ENCODE assay signal across 7 cellular contexts in the genomic region with DNA sequence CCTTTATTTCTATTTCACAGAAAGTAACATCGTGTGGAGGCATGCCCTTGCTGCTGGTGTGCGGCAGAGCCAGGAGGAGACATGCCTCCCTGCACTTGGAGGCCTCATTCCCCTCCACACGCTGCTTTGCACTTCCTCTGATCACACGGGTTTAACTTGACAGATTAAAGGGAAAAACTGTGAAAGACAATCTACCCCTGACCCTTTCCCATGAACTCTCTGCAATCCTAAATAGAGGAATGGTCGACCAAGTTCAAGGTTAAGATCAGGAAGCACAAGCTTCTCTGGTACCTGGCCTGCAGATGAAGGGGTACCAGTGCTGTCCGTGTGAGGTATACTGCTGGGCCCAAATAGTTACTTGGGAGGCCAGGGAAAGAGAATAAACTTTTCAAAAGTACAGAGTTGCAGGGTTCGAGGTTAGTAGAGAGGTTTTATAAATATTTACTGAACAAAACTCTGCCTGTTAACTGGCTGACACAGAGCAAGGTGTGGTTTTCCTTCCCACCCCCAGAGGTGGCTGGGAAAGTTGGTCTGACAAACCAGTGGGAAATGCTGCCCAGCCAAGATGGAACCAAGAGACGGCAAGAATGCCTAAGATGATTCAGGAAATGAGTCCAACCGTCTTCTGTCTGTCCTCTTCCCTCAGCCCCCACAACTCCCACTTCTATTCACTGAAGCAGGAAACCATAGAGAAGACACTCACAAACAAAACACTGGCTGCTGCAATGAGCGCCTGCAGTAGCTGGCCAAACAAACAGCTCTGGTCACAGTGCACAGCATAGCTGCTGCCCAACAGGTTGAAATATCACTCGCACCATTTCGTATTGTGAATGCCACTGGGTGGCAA.
DNase-seq lines count a peak whose midpoint lies in the region; ATAC-seq, FAIRE-seq and TF ChIP-seq lines count a peak whose summit lies in the region.

No MANE protein-coding gene starts in this region.

- dilution Hi-C loops in endothelial cell of umbilical vein (cut with MboI; ENCODE audit: extremely low pct_ligation_motif_present, low sequenced_read_pairs) = no loop called here

- FAIRE-seq in endothelial cell of umbilical vein (lab: Jason Lieb, UNC) = peak; percentile 82

- H3K4me1 ChIP-seq in endothelial cell of umbilical vein (ENCODE audit: control insufficient read depth, extremely low read depth, insufficient read depth, low read length) (peaks cover 29% of the 10 kb centered on the region), spleen (peaks cover 13 to 38% (median 23%) of the 10 kb centered on the region in 6 donors), HAP-1 (peaks cover 13% of the 10 kb centered on the region)

- H3K27ac Mint-ChIP-seq in stimulated activated memory B cell treated with anti-CD40 and anti-IgM and Interleukin-4, amounts not matched to agents 10 μg/mL and 1 μg/mL and 100 μg/mL, for 72 hours = no peak overlapping the region

- H3K4me2 ChIP-seq in endothelial cell of umbilical vein (ENCODE audit: insufficient read depth, low read length) = peak overlapping the region; percentile 37

- peaks cover 18% of the 10 kb centered on the region for H3K4me1 Mint-ChIP-seq in stimulated activated memory B cell treated with anti-CD40 and anti-IgM and Interleukin-4, amounts not matched to agents 10 μg/mL and 1 μg/mL and 100 μg/mL, for 72 hours

- no peaks in the 10 kb centered on the region for H3K9me1 ChIP-seq in endothelial cell of umbilical vein (replicated peaks; ENCODE audit: control insufficient read depth, extremely low read depth, insufficient read depth, low read length)

- CTCF ChIA-PET in endothelial cell of umbilical vein (lab: Charles Lee) = interaction anchor here (1.1 to 4.3 kb wide), 10 partner anchors 10 to 85 kb away, joined by 3 to 51 read pairs (median 9); no protein-coding TSS in a partner anchor

- H3K27me3 ChIP-seq in endothelial cell of umbilical vein (ENCODE audit: control insufficient read depth in 2 of 2, insufficient read depth in 2 of 2, low read length in 2 of 2) (no peaks in the 10 kb centered on the region), spleen (replicated peaks in 1 of 7) (no peaks in the 10 kb centered on the region), HAP-1 (ENCODE audit: low read depth) (no peaks in the 10 kb centered on the region)

- H4K20me1 ChIP-seq in endothelial cell of umbilical vein (replicated peaks; ENCODE audit: control insufficient read depth, extremely low read depth, insufficient read depth, low read length) = no peaks in the 10 kb centered on the region

- H3K9ac ChIP-seq in endothelial cell of umbilical vein (replicated peaks; ENCODE audit: extremely low read depth, insufficient read depth, low read length) = peak overlapping the region; percentile 50

- intact Hi-C loops in endothelial cell of umbilical vein (cut with micrococcal nuclease) = loop anchor here (1.0 kb wide), 2 partner anchors 8 to 18 kb away; no protein-coding TSS in a partner anchor
- intact Hi-C loops in spleen (cut with DNase I; ENCODE audit: low total_unique reads) = no loop called here

- no peak overlapping the region for H3K4me3 Mint-ChIP-seq in stimulated activated memory B cell treated with anti-CD40 and anti-IgM and Interleukin-4, amounts not matched to agents 10 μg/mL and 1 μg/mL and 100 μg/mL, for 72 hours

- H3K9me3 Mint-ChIP-seq in stimulated activated memory B cell treated with anti-CD40 and anti-IgM and Interleukin-4, amounts not matched to agents 10 μg/mL and 1 μg/mL and 100 μg/mL, for 72 hours = no peaks in the 10 kb centered on the region

- TF ChIP-seq CTCF in endothelial cell of umbilical vein (IDR thresholded peaks at IDR 0.05; ENCODE audit: extremely low read depth in 1 of 2, insufficient read depth in 1 of 2, low read depth in 1 of 2, low read length in 2 of 2) = no peak
- no peak for TF ChIP-seq CTCF in spleen (IDR thresholded peaks at IDR 0.05 in 8 of 11, conservative IDR thresholded peaks at IDR 0.05 in 3 of 11)

- in situ Hi-C loops in KBM-7 (cut with MboI; ENCODE audit: low pct_unique_long_range_greater_than_20kb, low sequenced_read_pairs) (no loop called here), HAP-1 (cut with MboI; ENCODE audit: low sequenced_read_pairs) (no loop called here)

- TSS peak; percentile 3 for BruUV-seq in endothelial cell of umbilical vein (replicated peaks; lab: Mats Ljungman, UMichigan)

- POLR2A ChIA-PET in endothelial cell of umbilical vein (lab: Charles Lee) = interaction anchor here (0.6 kb wide), 1 partner anchor 12 kb away, joined by 7 read pairs; no protein-coding TSS in a partner anchor

- no peaks in the 10 kb centered on the region for H3K9me3 ChIP-seq in endothelial cell of umbilical vein (replicated peaks; ENCODE audit: control insufficient read depth, insufficient read depth, low read length)
- H3K9me3 ChIP-seq in spleen = no peaks in the 10 kb centered on the region
- H3K9me3 ChIP-seq in HAP-1 = no peaks in the 10 kb centered on the region

- ATAC-seq in GM19395 (IDR thresholded peaks at IDR 0.05; ENCODE audit: unreplicated experiment) = peak; percentile 73
- peak; percentile 39 for ATAC-seq in stimulated activated memory B cell treated with anti-CD40 and anti-IgM and Interleukin-4, amounts not matched to agents 10 μg/mL and 1 μg/mL and 100 μg/mL, for 72 hours
- no peak for ATAC-seq in GM21360 (IDR thresholded peaks at IDR 0.05; ENCODE audit: unreplicated experiment)

- H3K27ac ChIP-seq in endothelial cell of umbilical vein (ENCODE audit: insufficient read depth, low read depth, low read length) (peak overlapping the region; percentile 79), spleen (peak overlapping the region in 2 of 8 donors; percentile 6 to 31)

- TF ChIP-seq POLR2A in endothelial cell of umbilical vein (IDR thresholded peaks at IDR 0.05; ENCODE audit: low read depth, low read length) (peak; percentile 55), spleen (IDR thresholded peaks at IDR 0.05) (no peak)

- H2AFZ ChIP-seq in endothelial cell of umbilical vein (ENCODE audit: low read depth, low read length) = no peak overlapping the region

- H3K36me3 Mint-ChIP-seq in stimulated activated memory B cell treated with anti-CD40 and anti-IgM and Interleukin-4, amounts not matched to agents 10 μg/mL and 1 μg/mL and 100 μg/mL, for 72 hours = no peaks in the 10 kb centered on the region

- WGBS in spleen, 5 donors = 23 to 31% (median 26%) methylated on average over 12 of the region's 12 CpGs

- DNase-seq in KBM-7 (peak; percentile 92), endothelial cell of umbilical vein (ENCODE audit: low read depth, low spot score) (peak; percentile 81), spleen (no peak), HAP-1 (ENCODE audit: low spot score in 2 of 2) (no peak)

- no peak overlapping the region for H3K4me3 ChIP-seq in endothelial cell of umbilical vein (replicated peaks in 1 of 3; ENCODE audit: insufficient read depth in 1 of 3, low read depth in 1 of 3, low read length in 3 of 3)
- no peak overlapping the region for H3K4me3 ChIP-seq in spleen
- no peak overlapping the region for H3K4me3 ChIP-seq in HAP-1

- H3K27me3 Mint-ChIP-seq in stimulated activated memory B cell treated with anti-CD40 and anti-IgM and Interleukin-4, amounts not matched to agents 10 μg/mL and 1 μg/mL and 100 μg/mL, for 72 hours = peaks cover 8% of the 10 kb centered on the region

- H3K36me3 ChIP-seq in endothelial cell of umbilical vein (ENCODE audit: control insufficient read depth in 2 of 2, extremely low read depth in 1 of 2, insufficient read depth in 2 of 2, low read length in 2 of 2) = no peaks in the 10 kb centered on the region
- H3K36me3 ChIP-seq in spleen = no peaks in the 10 kb centered on the region
- H3K36me3 ChIP-seq in HAP-1 (replicated peaks) = no peaks in the 10 kb centered on the region

- H3K79me2 ChIP-seq in endothelial cell of umbilical vein (ENCODE audit: control insufficient read depth, insufficient read depth, low read length) = peaks cover 86% of the 10 kb centered on the region

TF ChIP-seq in endothelial cell of umbilical vein, 7 proteins besides CTCF, POLR2A, EP300 and RAD21:
- TF ChIP-seq MYC (IDR thresholded peaks at IDR 0.05; ENCODE audit: low read depth, low read length) (no peak), MAX (IDR thresholded peaks at IDR 0.05; ENCODE audit: insufficient read depth, insufficient read length) (no peak), POLR2AphosphoS5 (IDR thresholded peaks at IDR 0.05; ENCODE audit: insufficient read depth, low read depth, low read length) (peak; percentile 71), JUN (IDR thresholded peaks at IDR 0.05; ENCODE audit: borderline replicate concordance, insufficient read depth, insufficient read length, low read depth) (peak; percentile 6), GATA2 (IDR thresholded peaks at IDR 0.05; ENCODE audit: insufficient read depth, insufficient read length, low read depth, low read length) (peak; percentile 12), EZH2 (IDR thresholded peaks at IDR 0.05; ENCODE audit: borderline replicate concordance, low read depth, low read length, severe bottlenecking) (no peak), FOS (IDR thresholded peaks at IDR 0.05; ENCODE audit: borderline replicate concordance, insufficient read depth, low read length) (peak; percentile 65)

Comparison
In these comparisons a context has a peak if more than half of its experiments do, and no peak if none do; other contexts are left out.
1. DNase-seq: peak in KBM-7 (single experiment) and endothelial cell of umbilical vein (single experiment); none in spleen (single experiment) and HAP-1 (0 of 2).